ENCODE assay signal across 14 cellular contexts in genomic region chr1:207817166-207817565, GRCh38.
DNase-seq lines count a peak whose midpoint lies in the region; ATAC-seq and TF ChIP-seq lines count a peak whose summit lies in the region.
"Had no signal": no experiment of that assay in that cellular context is flagged by ENCODE, and none has a peak within 500 bp of the region (broad histone marks: within the 10 kb centered on the region; RNA-seq: fewer than 3 reads in every experiment).

No MANE protein-coding gene starts in this region.

- DNase-seq in cardiac septum (ENCODE audit: low spot score), result peak; percentile 64
- DNase-seq in Right ventricle myocardium inferior (ENCODE audit: missing footprints), result no peak
- DNase-seq in caudate nucleus (lab: John Stamatoyannopoulos, UW), result peak in 1 of 61 donors; percentile 30
- DNase-seq in naive thymus-derived CD8-positive, alpha-beta T cell, result no peak
- DNase-seq in transverse colon, result no peak
- DNase-seq in COR-L47 (lab: John Stamatoyannopoulos, UW), result no peak
- DNase-seq in germinal center (ENCODE audit: low spot score), result no peak
- DNase-seq: activated CD4-positive, alpha-beta T cell treated with anti-CD3 and anti-CD28 coated beads, Interleukin-2, amount 50 U/mL, for 4 hours; NCI-H2171; SHP77 treated with DMSO at 0.1 percent for 48 hours; stimulated activated CD4-positive, alpha-beta T cell treated with anti-CD3 and anti-CD28 coated beads, Interleukin-4, amount 100 ng/mL, for 24 hours; T-helper 9 cell had no signal

- no peaks in the 10 kb centered on the region for H3K27me3 Mint-ChIP-seq in naive thymus-derived CD8-positive, alpha-beta T cell

- intact Hi-C loops in cardiac septum (cut with DNase I), result loop anchor here (10.0 kb wide), 1 partner anchor 48 kb away; no protein-coding TSS in a partner anchor
- intact Hi-C loops in Right ventricle myocardium inferior (cut with DNase I), result loop anchor here (10.0 kb wide), 1 partner anchor 1122 kb away; no protein-coding TSS in a partner anchor
- intact Hi-C loops in transverse colon (cut with DNase I; ENCODE audit: low total_unique reads), result no loop called here

- no peak for TF ChIP-seq EP300 in transverse colon (IDR thresholded peaks at IDR 0.05; ENCODE audit: low read depth)

- H3K27ac Mint-ChIP-seq in naive thymus-derived CD8-positive, alpha-beta T cell, result peak overlapping the region in 9 of 10 donors; percentile 35 to 94 (median 75)

- no peaks in the 10 kb centered on the region for H3K27me3 ChIP-seq in transverse colon

- H3K36me3 Mint-ChIP-seq in naive thymus-derived CD8-positive, alpha-beta T cell, result peaks cover 0 to 80% (median 13%) of the 10 kb centered on the region in 3 donors

- H3K4me1 ChIP-seq in transverse colon, result peaks cover 57 to 97% (median 88%) of the 10 kb centered on the region in 4 donors

- in situ Hi-C loops in transverse colon (cut with MboI; ENCODE audit: low pct_ligation_motif_present in 1 of 4, low pct_unique_long_range_greater_than_20kb in 1 of 4, low sequenced_read_pairs in 3 of 4), result no loop called here

- no peak overlapping the region for H3K4me3 ChIP-seq in transverse colon

- peaks cover 45 to 97% (median 92%) of the 10 kb centered on the region in 4 donors for H3K4me1 Mint-ChIP-seq in naive thymus-derived CD8-positive, alpha-beta T cell

- H3K9me3 ChIP-seq in transverse colon, result no peaks in the 10 kb centered on the region

- ATAC-seq in Right ventricle myocardium inferior (no peak), HG03354 (IDR thresholded peaks at IDR 0.05; ENCODE audit: poor library complexity, severe bottlenecking, unreplicated experiment) (no peak)
- ATAC-seq in naive thymus-derived CD8-positive, alpha-beta T cell, result no peak

- H3K36me3 ChIP-seq in transverse colon, result peaks cover 0 to 44% (median 21%) of the 10 kb centered on the region in 4 donors

- 95 to 96% methylated on average over 6 to 7 of the region's 7 CpGs for WGBS in transverse colon (ENCODE audit: low coverage in 1 of 2), 2 donors

- H3K9me3 Mint-ChIP-seq in naive thymus-derived CD8-positive, alpha-beta T cell, result no peaks in the 10 kb centered on the region

- no peak for TF ChIP-seq CTCF in transverse colon (IDR thresholded peaks at IDR 0.05)

- H3K4me3 Mint-ChIP-seq in naive thymus-derived CD8-positive, alpha-beta T cell, result peak overlapping the region in 3 of 10 donors; percentile 28 to 63 (median 37)

- POLR2A ChIA-PET in naive thymus-derived CD8-positive, alpha-beta T cell (lab: Charles Lee), result interaction anchor here (0.6 to 14.5 kb wide), 3 partner anchors 11 to 88 kb away, joined by 3 to 462 read pairs (median 4); no protein-coding TSS in a partner anchor

- TF ChIP-seq POLR2A in transverse colon (IDR thresholded peaks at IDR 0.05), result no peak

- H3K27ac ChIP-seq in caudate nucleus (ENCODE audit: low read depth, low read length) (peak overlapping the region; percentile 1), transverse colon (peak overlapping the region in 3 of 4 donors; percentile 49 to 81 (median 56))
- H3K27ac ChIP-seq: epithelial cell of prostate had no signal
